ENCODE assay signal across 1 cellular context in the genomic region with DNA sequence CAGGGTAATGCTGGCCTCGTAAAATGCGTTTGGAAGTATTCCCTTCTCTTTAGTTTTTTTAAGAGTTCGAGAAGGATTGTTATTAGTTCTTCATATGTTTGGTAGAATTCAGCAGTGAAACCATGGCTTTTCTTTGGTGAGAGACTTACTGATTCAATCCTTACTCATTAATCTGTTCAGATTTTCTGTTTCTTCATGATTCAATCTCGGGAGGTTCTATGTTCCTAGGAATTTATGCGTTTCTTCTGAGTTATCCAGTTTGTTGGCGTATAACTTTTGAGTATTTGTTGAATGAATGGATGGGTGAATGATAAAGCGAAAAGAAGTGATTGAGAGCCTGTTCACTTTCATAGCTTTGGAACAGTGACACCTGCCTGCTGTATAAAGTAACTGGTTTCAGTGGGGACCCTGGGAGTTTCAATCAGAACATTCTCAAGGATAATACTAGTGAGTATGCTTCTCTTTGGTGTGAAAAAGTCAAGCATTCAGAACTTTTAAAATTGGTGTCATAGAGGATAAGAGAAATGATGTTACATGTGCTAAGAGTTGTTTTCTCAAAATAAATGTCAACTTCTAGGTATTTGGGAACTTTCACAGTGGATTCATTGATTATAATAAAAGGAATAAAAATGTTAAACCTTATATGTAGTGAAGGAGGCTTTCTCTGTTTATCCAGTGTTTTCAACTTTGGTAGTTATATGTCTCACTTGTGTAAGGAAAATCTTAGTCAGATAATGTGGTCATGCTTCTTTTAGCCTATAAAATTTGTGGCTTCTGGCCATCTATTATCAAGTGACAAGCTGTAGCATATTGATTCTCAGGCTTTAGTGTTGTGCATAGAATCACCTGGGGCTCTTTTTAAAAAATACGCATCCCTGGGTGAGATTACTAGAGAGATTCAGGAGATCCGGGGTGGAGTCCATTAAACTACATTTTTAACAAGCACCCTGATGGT.
TF ChIP-seq lines count a peak whose summit lies in the region.

No MANE protein-coding gene starts in this region.

TF ChIP-seq in SK-N-SH, 30 proteins besides CTCF, POLR2A, EP300 and RAD21:
- TF ChIP-seq YY1 (IDR thresholded peaks at IDR 0.05; ENCODE audit: low read depth) (no peak), FOXM1 (IDR thresholded peaks at IDR 0.05; ENCODE audit: low read depth) (no peak), NRF1 (IDR thresholded peaks at IDR 0.05; ENCODE audit: low read depth, low read length) (no peak), TCF12 (IDR thresholded peaks at IDR 0.05) (no peak)
